ENCODE assay signal across 17 cellular contexts in the genomic region with DNA sequence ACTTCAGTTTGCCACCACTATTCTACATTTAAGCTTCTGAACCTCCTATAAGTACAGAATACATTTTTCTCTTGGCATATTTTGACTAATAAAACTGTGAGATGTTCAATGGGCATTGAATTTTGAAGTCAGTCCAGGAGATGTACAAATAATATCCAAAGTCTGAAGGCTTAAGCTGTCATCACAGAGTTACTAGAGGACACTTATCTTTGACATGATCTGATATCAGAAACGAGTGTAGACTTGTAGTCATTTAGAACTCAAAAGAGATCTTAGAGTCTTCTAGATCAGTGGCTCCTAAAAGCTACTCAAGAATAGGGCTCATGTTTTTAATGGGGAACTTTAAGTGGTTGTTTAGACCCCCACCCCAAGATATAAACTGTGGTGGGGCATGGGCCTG.
DNase-seq lines count a peak whose midpoint lies in the region; ATAC-seq and TF ChIP-seq lines count a peak whose summit lies in the region.
"Had no signal": no experiment of that assay in that cellular context is flagged by ENCODE, and none has a peak within 500 bp of the region (broad histone marks: within the 10 kb centered on the region; RNA-seq: fewer than 3 reads in every experiment).

No MANE protein-coding gene starts in this region.

- H2BK15ac ChIP-seq in mesenchymal stem cell (ENCODE audit: low read depth, poor library complexity, severe bottlenecking): no peak overlapping the region
- H2BK15ac ChIP-seq in H9 (ENCODE audit: low read depth, low read length): no peak overlapping the region

- WGBS in heart left ventricle, 4 donors: 21 to 27% (median 23%) methylated on average over 1 of the region's 1 CpG
- WGBS in mesenchymal stem cell: 86% methylated on average over 1 of the region's 1 CpG
- no CpG with 5 or more reads among the region's 1 CpG for WGBS in H9 (ENCODE audit: extremely low coverage, insufficient read length, low lambda C conversion rate)

- H3K18ac ChIP-seq in mesenchymal stem cell (ENCODE audit: low read depth in 1 of 2, low read length in 2 of 2) (no peak overlapping the region), H9 (ENCODE audit: insufficient read length, low read depth, low read length) (no peak overlapping the region)

- H2BK12ac ChIP-seq in mesenchymal stem cell (ENCODE audit: low read length in 2 of 2): no peak overlapping the region
- no peak overlapping the region for H2BK12ac ChIP-seq in H9 (ENCODE audit: insufficient read length, low read depth, low read length)

- no peaks in the 10 kb centered on the region for H3K79me2 ChIP-seq in H9 (ENCODE audit: insufficient read depth, low read length)

- no peak overlapping the region for H3K4me3 ChIP-seq in right atrium auricular region
- H3K4me3 ChIP-seq in heart left ventricle: no peak overlapping the region
- H3K4me3 ChIP-seq in mesenchymal stem cell (ENCODE audit: insufficient read depth in 1 of 2, low read depth in 1 of 2, low read length in 2 of 2): no peak overlapping the region
- H3K4me3 ChIP-seq: lower lobe of right lung, Peyer's patch, smooth muscle cell had no signal

- H3K23ac ChIP-seq in mesenchymal stem cell (ENCODE audit: low read length in 2 of 2) (no peak overlapping the region), H9 (ENCODE audit: insufficient read length, low read depth, low read length) (no peak overlapping the region)

- H3K36me3 Mint-ChIP-seq in activated T-helper 2 cell treated with anti-CD3 and anti-CD28 coated beads, Interferon-gamma antibody, Interleukin-2, Interleukin-4, amounts not matched to agents 10 μg/mL and 5 μg/mL and 100 μg/mL, durations not matched to agents 14 hours and 24 hours and 36 hours (ENCODE audit: low read depth): peaks cover 100% of the 10 kb centered on the region
- H3K36me3 Mint-ChIP-seq in H9 (ENCODE audit: insufficient read depth in 1 of 3, low read depth in 3 of 3) (no peaks in the 10 kb centered on the region), mesothelial cell of epicardium (peaks cover 51% of the 10 kb centered on the region)

- H2AK5ac ChIP-seq in mesenchymal stem cell (ENCODE audit: low read length, severe bottlenecking): no peak overlapping the region
- H2AK5ac ChIP-seq in H9 (ENCODE audit: insufficient read length, low read length): no peak overlapping the region

- no peak for DNase-seq in right atrium auricular region (ENCODE audit: low spot score)
- DNase-seq in heart left ventricle: no peak
- no peak for DNase-seq in activated T-helper 2 cell treated with anti-CD3 and anti-CD28 coated beads, Interferon-gamma antibody, Interleukin-2, Interleukin-4, amounts not matched to agents 10 μg/mL and 5 μg/mL and 100 μg/mL, durations not matched to agents 14 hours and 24 hours and 36 hours (ENCODE audit: low spot score)
- no peak for DNase-seq in mesenchymal stem cell
- DNase-seq in foreskin melanocyte: no peak
- no peak for DNase-seq in H9
- DNase-seq in caudate nucleus (lab: John Stamatoyannopoulos, UW): no peak
- DNase-seq in mesothelial cell of epicardium (ENCODE audit: low spot score in 2 of 2, unreplicated experiment in 2 of 2): no peak
- DNase-seq: activated CD4-positive, alpha-beta T cell treated with anti-CD3 and anti-CD28 coated beads, Interleukin-2, amount 50 U/mL, for 4 hours; dermis blood vessel endothelial cell; DMS79 treated with DMSO at 0.1 percent for 48 hours; Kasumi-1; lower lobe of right lung; NCI-H1694 treated with DMSO at 0.1 percent for 48 hours; NCI-H69; Peyer's patch had no signal

- no peaks in the 10 kb centered on the region for H3K27me3 Mint-ChIP-seq in activated T-helper 2 cell treated with anti-CD3 and anti-CD28 coated beads, Interferon-gamma antibody, Interleukin-2, Interleukin-4, amounts not matched to agents 10 μg/mL and 5 μg/mL and 100 μg/mL, durations not matched to agents 14 hours and 24 hours and 36 hours (ENCODE audit: low read depth)
- H3K27me3 Mint-ChIP-seq in H9 (ENCODE audit: low read depth) (no peaks in the 10 kb centered on the region), mesothelial cell of epicardium (ENCODE audit: low read depth) (no peaks in the 10 kb centered on the region)

- no peak overlapping the region for H3K4me2 ChIP-seq in mesenchymal stem cell (ENCODE audit: low read length, poor library complexity, severe bottlenecking)
- no peak overlapping the region for H3K4me2 ChIP-seq in H9 (ENCODE audit: insufficient read depth, insufficient read length, low read length)
- H3K4me2 ChIP-seq: smooth muscle cell had no signal

- H3K79me1 ChIP-seq in mesenchymal stem cell (replicated peaks; ENCODE audit: low read length, poor library complexity, severe bottlenecking) (peaks cover 6% of the 10 kb centered on the region), H9 (ENCODE audit: insufficient read depth, low read depth, low read length, poor library complexity, severe bottlenecking) (no peaks in the 10 kb centered on the region)

- TF ChIP-seq POLR2A in heart left ventricle (IDR thresholded peaks at IDR 0.05): no peak

- H3K4me1 Mint-ChIP-seq in activated T-helper 2 cell treated with anti-CD3 and anti-CD28 coated beads, Interferon-gamma antibody, Interleukin-2, Interleukin-4, amounts not matched to agents 10 μg/mL and 5 μg/mL and 100 μg/mL, durations not matched to agents 14 hours and 24 hours and 36 hours (ENCODE audit: low read depth): peaks cover 81% of the 10 kb centered on the region
- no peaks in the 10 kb centered on the region for H3K4me1 Mint-ChIP-seq in H9
- peaks cover 30% of the 10 kb centered on the region for H3K4me1 Mint-ChIP-seq in mesothelial cell of epicardium

- H2AFZ ChIP-seq in mesenchymal stem cell (ENCODE audit: low read depth, low read length) (no peak overlapping the region), H9 (ENCODE audit: low read length) (no peak overlapping the region)

- H2BK120ac ChIP-seq in mesenchymal stem cell (ENCODE audit: low read depth, low read length) (no peak overlapping the region), H9 (ENCODE audit: low read depth, low read length, poor library complexity, severe bottlenecking) (no peak overlapping the region)

- H3K27ac ChIP-seq in right atrium auricular region: peak overlapping the region; percentile 97 to 98
- peak overlapping the region in 6 of 12 donors; percentile 9 to 98 (median 82) for H3K27ac ChIP-seq in heart left ventricle
- H3K27ac ChIP-seq in mesenchymal stem cell (ENCODE audit: low read length, poor library complexity, severe bottlenecking): peak overlapping the region; percentile 18
- H3K27ac ChIP-seq in H9 (ENCODE audit: insufficient read length, low read depth, low read length): no peak overlapping the region
- H3K27ac ChIP-seq in caudate nucleus (ENCODE audit: low read depth, low read length): no peak overlapping the region
- H3K27ac ChIP-seq: lower lobe of right lung had no signal

- no peak overlapping the region for H2BK20ac ChIP-seq in H9 (ENCODE audit: low read depth, low read length, poor library complexity, severe bottlenecking)

- no peaks in the 10 kb centered on the region for H4K20me1 ChIP-seq in H9 (ENCODE audit: control insufficient read depth, insufficient read depth, insufficient read length)

- peak overlapping the region; percentile 66 for H3K4me3 Mint-ChIP-seq in activated T-helper 2 cell treated with anti-CD3 and anti-CD28 coated beads, Interferon-gamma antibody, Interleukin-2, Interleukin-4, amounts not matched to agents 10 μg/mL and 5 μg/mL and 100 μg/mL, durations not matched to agents 14 hours and 24 hours and 36 hours (ENCODE audit: low read depth)
- H3K4me3 Mint-ChIP-seq in H9: no peak overlapping the region; a peak in 1 of 5 replicates
- H3K4me3 Mint-ChIP-seq in mesothelial cell of epicardium: no peak overlapping the region

- no peak overlapping the region for H3K9ac ChIP-seq in mesenchymal stem cell (ENCODE audit: low read length)
- H3K9ac ChIP-seq in H9 (ENCODE audit: extremely low read depth, insufficient read length, low read length): no peak overlapping the region

- peaks cover 8% of the 10 kb centered on the region for H3K9me3 Mint-ChIP-seq in activated T-helper 2 cell treated with anti-CD3 and anti-CD28 coated beads, Interferon-gamma antibody, Interleukin-2, Interleukin-4, amounts not matched to agents 10 μg/mL and 5 μg/mL and 100 μg/mL, durations not matched to agents 14 hours and 24 hours and 36 hours
- H3K9me3 Mint-ChIP-seq in H9 (no peaks in the 10 kb centered on the region), mesothelial cell of epicardium (peaks cover 3% of the 10 kb centered on the region)

- H3T11ph ChIP-seq in H9 (ENCODE audit: low read length): no peak overlapping the region

- H4K5ac ChIP-seq in H9 (ENCODE audit: insufficient read length, low read depth, low read length): no peak overlapping the region

- no peak for ATAC-seq in heart left ventricle
- ATAC-seq: lower lobe of right lung had no signal

- peaks cover 70% of the 10 kb centered on the region for H3K36me3 ChIP-seq in right atrium auricular region
- H3K36me3 ChIP-seq in heart left ventricle: peaks cover 0 to 83% (median 60%) of the 10 kb centered on the region in 9 donors
- H3K36me3 ChIP-seq in mesenchymal stem cell (ENCODE audit: control insufficient read depth in 1 of 2, insufficient read depth in 2 of 2, low read depth in 1 of 2, low read length in 2 of 2): peaks cover 11 to 94% of the 10 kb centered on the region in 2 experiments

- no peak for TF ChIP-seq CTCF in right atrium auricular region (IDR thresholded peaks at IDR 0.05)
- no peak for TF ChIP-seq CTCF in heart left ventricle (IDR thresholded peaks at IDR 0.05)
- TF ChIP-seq CTCF in H9 (conservative IDR thresholded peaks at IDR 0.05): no peak
- TF ChIP-seq CTCF in mesothelial cell of epicardium (IDR thresholded peaks at IDR 0.05; ENCODE audit: unreplicated experiment): no peak

- H3K23me2 ChIP-seq in H9 (ENCODE audit: insufficient read length, low read depth, low read length, poor library complexity, severe bottlenecking): no peaks in the 10 kb centered on the region

- no peak overlapping the region for H4K8ac ChIP-seq in mesenchymal stem cell (ENCODE audit: low read length)
- H4K8ac ChIP-seq in H9 (replicated peaks; ENCODE audit: insufficient read length, low read depth, low read length): no peak overlapping the region

- H3K4me1 ChIP-seq in right atrium auricular region: peaks cover 0 to 73% of the 10 kb centered on the region in 2 donors
- H3K4me1 ChIP-seq in heart left ventricle: peaks cover 21 to 78% (median 59%) of the 10 kb centered on the region in 12 donors
- H3K4me1 ChIP-seq in mesenchymal stem cell (ENCODE audit: control insufficient read depth, insufficient read depth, low read depth, low read length): no peaks in the 10 kb centered on the region
- no peaks in the 10 kb centered on the region for H3K4me1 ChIP-seq in H9 (ENCODE audit: insufficient read depth, low read length)

- intact Hi-C loops in heart left ventricle (cut with DNase I): no loop called here
- intact Hi-C loops in activated T-helper 2 cell treated with anti-CD3 and anti-CD28 coated beads, Interferon-gamma antibody, Interleukin-2, Interleukin-4, amounts not matched to agents 10 μg/mL and 5 μg/mL and 100 μg/mL, durations not matched to agents 14 hours and 24 hours and 36 hours (cut with micrococcal nuclease): loop anchor here (1.0 to 5.0 kb wide), 7 partner anchors 15 to 1205 kb away; no protein-coding TSS in a partner anchor

- H4K91ac ChIP-seq in mesenchymal stem cell (ENCODE audit: low read length) (no peak overlapping the region), H9 (ENCODE audit: insufficient read length, low read depth, low read length) (no peak overlapping the region)

- H2BK5ac ChIP-seq in mesenchymal stem cell (ENCODE audit: low read depth, low read length, poor library complexity, severe bottlenecking): no peak overlapping the region
- H2BK5ac ChIP-seq in H9 (ENCODE audit: insufficient read length, low read length): no peak overlapping the region

- no peak overlapping the region for H3K56ac ChIP-seq in H9 (ENCODE audit: insufficient read length, low read depth, low read length)

- H3K14ac ChIP-seq in mesenchymal stem cell (ENCODE audit: low read length in 2 of 2) (no peak overlapping the region), H9 (ENCODE audit: insufficient read depth, low read length) (no peak overlapping the region)

- H3K27ac Mint-ChIP-seq in activated T-helper 2 cell treated with anti-CD3 and anti-CD28 coated beads, Interferon-gamma antibody, Interleukin-2, Interleukin-4, amounts not matched to agents 10 μg/mL and 5 μg/mL and 100 μg/mL, durations not matched to agents 14 hours and 24 hours and 36 hours: peak overlapping the region; percentile 87
- no peak overlapping the region for H3K27ac Mint-ChIP-seq in H9
- H3K27ac Mint-ChIP-seq in mesothelial cell of epicardium: no peak overlapping the region

- H3K9me3 ChIP-seq in right atrium auricular region: no peaks in the 10 kb centered on the region
- no peaks in the 10 kb centered on the region for H3K9me3 ChIP-seq in heart left ventricle
- no peaks in the 10 kb centered on the region for H3K9me3 ChIP-seq in mesenchymal stem cell (ENCODE audit: control insufficient read depth, low read length)
- H3K9me3 ChIP-seq in H9 (ENCODE audit: control insufficient read depth, low read depth, low read length): no peaks in the 10 kb centered on the region
- H3K9me3 ChIP-seq: lower lobe of right lung, Peyer's patch had no signal

- H3K4ac ChIP-seq in mesenchymal stem cell (ENCODE audit: low read depth in 1 of 2, low read length in 2 of 2) (no peak overlapping the region), H9 (ENCODE audit: low read depth, low read length) (no peak overlapping the region)

- no peaks in the 10 kb centered on the region for H3K27me3 ChIP-seq in right atrium auricular region
- H3K27me3 ChIP-seq in heart left ventricle: no peaks in the 10 kb centered on the region
- no peaks in the 10 kb centered on the region for H3K27me3 ChIP-seq in mesenchymal stem cell (ENCODE audit: control insufficient read depth in 1 of 2, insufficient read depth in 1 of 2, low read length in 2 of 2)
- H3K27me3 ChIP-seq in H9 (ENCODE audit: insufficient read depth, low read length): no peaks in the 10 kb centered on the region
- H3K27me3 ChIP-seq: Peyer's patch had no signal

Comparison
In these comparisons a context has a peak if more than half of its experiments do, and no peak if none do; other contexts are left out.
1. H3K27ac ChIP-seq: peak in right atrium auricular region (2 of 2) and mesenchymal stem cell (single experiment); none in H9 (single experiment) and caudate nucleus (single experiment).